In the genomic region with DNA sequence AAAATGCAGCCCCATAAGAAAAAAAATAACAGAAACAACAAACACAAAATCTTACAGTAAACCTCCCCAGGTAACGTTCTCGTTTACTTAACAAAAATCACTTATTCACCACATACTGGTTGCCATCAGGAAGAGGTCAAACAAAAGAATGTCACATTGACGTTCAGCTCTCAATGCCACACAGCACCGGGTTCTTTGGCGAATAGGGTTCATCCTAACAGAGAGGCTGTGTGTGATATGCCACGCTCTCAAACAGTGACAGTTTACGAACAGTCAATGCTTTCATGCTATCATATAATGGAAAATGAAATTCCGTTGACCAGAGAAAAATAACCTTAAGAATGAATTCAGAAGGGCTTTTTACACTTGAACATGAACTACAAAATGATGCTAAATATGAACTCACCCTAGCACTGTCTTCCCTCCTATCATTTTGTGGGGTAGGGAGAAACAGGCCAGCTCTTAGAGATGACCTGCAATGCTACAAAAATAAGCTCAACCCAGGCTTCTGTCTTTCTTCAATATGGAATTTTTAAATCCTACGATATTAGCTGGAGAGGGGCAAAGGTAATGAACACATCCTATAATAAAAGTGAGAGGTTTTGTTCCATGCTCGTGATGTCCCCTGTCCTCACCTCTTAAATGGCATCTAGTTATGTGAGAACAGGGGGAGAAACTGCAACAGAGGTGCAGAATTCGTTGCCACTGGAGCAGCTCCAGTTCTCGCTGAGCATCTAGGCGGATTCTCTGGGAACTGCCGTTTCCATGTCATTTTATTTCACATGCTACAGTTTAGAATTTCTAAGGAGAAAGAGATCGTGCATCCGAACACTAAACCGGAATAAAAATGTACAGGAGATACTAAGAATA, we compare ENCODE assay signal across 10 cellular contexts. TPM values are rescaled to one million over a fixed set of nuclear protein-coding genes. Genes with fewer than 3 reads are reported as not detected.
DNase-seq lines count a peak whose midpoint lies in the region; ATAC-seq lines count a peak whose summit lies in the region.
"Had no signal": no experiment of that assay in that cellular context is flagged by ENCODE, and none has a peak within 500 bp of the region (broad histone marks: within the 10 kb centered on the region; RNA-seq: fewer than 3 reads in every experiment).

No MANE protein-coding gene starts in this region.

- POLR2A ChIA-PET in activated naive CD8-positive, alpha-beta T cell treated with anti-CD3 and anti-CD28 coated beads, Interleukin-2, amount 10 ng/mL, durations not matched to agents 7 days and 5 days (lab: Charles Lee), result no interaction called here

- H3K9ac ChIP-seq in ES-I3 (ENCODE audit: low read depth, low read length), result peak overlapping the region; percentile 69; the same call in 1 of the 2 replicates

- peaks cover 26% of the 10 kb centered on the region for H3K4me1 Mint-ChIP-seq in activated naive CD8-positive, alpha-beta T cell treated with anti-CD3 and anti-CD28 coated beads, Interleukin-2, amount 10 ng/mL, durations not matched to agents 7 days and 5 days
- H3K4me1 Mint-ChIP-seq in naive B cell, result peaks cover 33 to 40% (median 34%) of the 10 kb centered on the region in 3 donors

- H3K9me3 ChIP-seq in ES-I3 (ENCODE audit: control insufficient read depth, insufficient read depth, low read length), result no peaks in the 10 kb centered on the region
- H3K9me3 ChIP-seq: esophagus squamous epithelium had no signal

- no peak overlapping the region for H3K27ac Mint-ChIP-seq in activated naive CD8-positive, alpha-beta T cell treated with anti-CD3 and anti-CD28 coated beads, Interleukin-2, amount 10 ng/mL, durations not matched to agents 7 days and 5 days
- H3K27ac Mint-ChIP-seq in naive B cell, result peak overlapping the region in 3 of 6 donors; percentile 30 to 74 (median 45)

- H3K36me3 Mint-ChIP-seq in activated naive CD8-positive, alpha-beta T cell treated with anti-CD3 and anti-CD28 coated beads, Interleukin-2, amount 10 ng/mL, durations not matched to agents 7 days and 5 days, result no peaks in the 10 kb centered on the region
- no peaks in the 10 kb centered on the region for H3K36me3 Mint-ChIP-seq in naive B cell

- H3K36me3 ChIP-seq in ES-I3 (ENCODE audit: insufficient read depth, low read length), result no peaks in the 10 kb centered on the region
- H3K36me3 ChIP-seq: esophagus squamous epithelium had no signal

- H3K4me1 ChIP-seq in ES-I3 (ENCODE audit: insufficient read depth, low read length), result peaks cover 19% of the 10 kb centered on the region; the same call in 1 of the 2 replicates

- ATAC-seq in activated naive CD8-positive, alpha-beta T cell treated with anti-CD3 and anti-CD28 coated beads, Interleukin-2, amount 10 ng/mL, durations not matched to agents 7 days and 5 days (ENCODE audit: low read depth), result no peak
- ATAC-seq in naive B cell (ENCODE audit: low read depth in 2 of 2), result no peak

- DNase-seq in DMS 273 (lab: John Stamatoyannopoulos, UW; ENCODE audit: unreplicated experiment) (peak; percentile 28), DMS 273 treated with DMSO at 0.1 percent for 48 hours (lab: John Stamatoyannopoulos, UW) (no peak), naive B cell (no peak), MV-4-11 (lab: John Stamatoyannopoulos, UW) (no peak), GM19238 (ENCODE audit: insufficient read length, low spot score) (no peak), SIG-M5 treated with dmso at 0.1 percent for 504 hours (lab: John Stamatoyannopoulos, UW; ENCODE audit: unreplicated experiment) (no peak)
- no peak for DNase-seq in activated naive CD8-positive, alpha-beta T cell treated with anti-CD3 and anti-CD28 coated beads, Interleukin-2, amount 10 ng/mL, durations not matched to agents 7 days and 5 days
- DNase-seq: esophagus squamous epithelium, NCI-H524 treated with DMSO at 0.1 percent for 48 hours had no signal

- H3K9me3 Mint-ChIP-seq in activated naive CD8-positive, alpha-beta T cell treated with anti-CD3 and anti-CD28 coated beads, Interleukin-2, amount 10 ng/mL, durations not matched to agents 7 days and 5 days, result no peaks in the 10 kb centered on the region
- H3K9me3 Mint-ChIP-seq in naive B cell, result peaks cover 0 to 2% (median 0%) of the 10 kb centered on the region in 7 donors

- H3K4me3 Mint-ChIP-seq in activated naive CD8-positive, alpha-beta T cell treated with anti-CD3 and anti-CD28 coated beads, Interleukin-2, amount 10 ng/mL, durations not matched to agents 7 days and 5 days, result peak overlapping the region; percentile 47
- peak overlapping the region; percentile 15 to 88 (median 84) for H3K4me3 Mint-ChIP-seq in naive B cell

- peaks cover 80% of the 10 kb centered on the region for H3K27me3 Mint-ChIP-seq in activated naive CD8-positive, alpha-beta T cell treated with anti-CD3 and anti-CD28 coated beads, Interleukin-2, amount 10 ng/mL, durations not matched to agents 7 days and 5 days
- peaks cover 74 to 76% (median 74%) of the 10 kb centered on the region in 3 donors for H3K27me3 Mint-ChIP-seq in naive B cell

RNA-seq across cellular contexts. Expression of a gene that starts 1.8 kb away (rescaled TPM):
- under 1 TPM; 0.14 to 0.19 TPM for total RNA-seq in activated naive CD8-positive, alpha-beta T cell treated with anti-CD3 and anti-CD28 coated beads, Interleukin-2, amount 10 ng/mL, durations not matched to agents 7 days and 5 days
- polyA plus RNA-seq in naive B cell (ENCODE audit: low read depth in 6 of 6), result 1 to 10 TPM in 1 of 6 donors, under 1 TPM in 5; 0.33 to 1.0 (median 0.47) TPM
